ENCODE assay signal across 8 cellular contexts in the genomic region with DNA sequence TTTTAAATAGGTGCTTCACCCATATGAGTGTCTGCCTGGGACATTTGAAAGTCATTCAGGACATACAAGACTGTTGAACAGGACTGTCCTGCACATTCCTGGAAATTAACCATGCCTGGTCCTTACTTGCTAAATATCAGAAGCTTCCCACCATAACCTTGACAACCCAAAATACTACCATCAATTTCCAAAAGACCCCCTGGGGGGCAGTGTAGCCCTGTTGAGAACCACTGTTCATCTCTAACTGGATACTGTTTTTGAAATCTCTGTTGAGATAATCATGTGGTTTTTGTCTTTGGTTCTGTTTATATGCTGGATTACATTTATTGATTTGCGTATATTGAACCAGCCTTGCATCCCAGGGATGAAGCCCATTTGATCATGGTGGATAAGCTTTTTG.
DNase-seq lines count a peak whose midpoint lies in the region; ATAC-seq and TF ChIP-seq lines count a peak whose summit lies in the region.
"Not testable (repeated sequence)": the region's sequence is repeated elsewhere in the genome, so short reads cannot be mapped to it uniquely, and the experiment has no call there.

No MANE protein-coding gene starts in this region.

- TF ChIP-seq POLR2A in right lobe of liver (IDR thresholded peaks at IDR 0.05) = not testable (repeated sequence)

- not testable (repeated sequence) for H3K36me3 ChIP-seq in brain microvascular endothelial cell (replicated peaks); right lobe of liver

- not testable (repeated sequence) for H3K9me3 ChIP-seq in right lobe of liver

- not testable (repeated sequence) for H3K27ac ChIP-seq in brain microvascular endothelial cell, right lobe of liver

- in situ Hi-C loops in brain microvascular endothelial cell (cut with HindIII; ENCODE audit: low pct_ligation_motif_present, low sequenced_read_pairs) = not testable (repeated sequence)

- not testable (repeated sequence) for H3K4me1 ChIP-seq in right lobe of liver

- TF ChIP-seq CTCF in AG10803 (conservative IDR thresholded peaks at IDR 0.05; ENCODE audit: low read length) = peak; percentile 22; the same call in 1 of the 2 replicates
- TF ChIP-seq CTCF in GM12874 (IDR thresholded peaks at IDR 0.05; ENCODE audit: insufficient read depth, low read depth, low read length) = peak; percentile 21; the same call in 1 of the 2 replicates
- TF ChIP-seq CTCF in brain microvascular endothelial cell (IDR thresholded peaks at IDR 0.05; ENCODE audit: low read depth, low read length, missing control alignments) = peak; percentile 12
- TF ChIP-seq CTCF in fibroblast of the aortic adventitia (IDR thresholded peaks at IDR 0.05; ENCODE audit: insufficient read depth, low read length) = not testable (repeated sequence)
- peak in 3 of 4 donors; percentile 10 to 49 (median 43) for TF ChIP-seq CTCF in right lobe of liver (IDR thresholded peaks at IDR 0.05)

- H3K4me3 ChIP-seq in AG10803 (ENCODE audit: low read length); brain microvascular endothelial cell (ENCODE audit: low read depth, low read length); fibroblast of the aortic adventitia (ENCODE audit: low read depth, low read length); right lobe of liver: not testable (repeated sequence)

- H3K27me3 ChIP-seq in brain microvascular endothelial cell (replicated peaks); right lobe of liver: not testable (repeated sequence)

- 86% methylated on average over 1 of the region's 1 CpG for WGBS in right lobe of liver (ENCODE audit: insufficient coverage, low coverage, low lambda C conversion rate, missing lambda C conversion rate)

- peak; percentile 66; the same call in 2 of the 3 replicates for ATAC-seq in SK-N-SH treated with all-trans-retinoic acid at 6 μM for 48 hours
- peak in 2 of 4 donors; percentile 40 to 63 for ATAC-seq in right lobe of liver
- peak; percentile 62 for ATAC-seq in sciatic nerve

- not testable (repeated sequence) for DNase-seq in AG10803 (ENCODE audit: low read depth); brain microvascular endothelial cell; right lobe of liver; sciatic nerve (ENCODE audit: low spot score)
- DNase-seq in NCI-H2081 (lab: John Stamatoyannopoulos, UW) (peak; percentile 31 to 32), fibroblast of the aortic adventitia (ENCODE audit: low read depth) (peak; percentile 11)

- intact Hi-C loops in right lobe of liver (cut with DNase I); sciatic nerve (cut with DNase I): not testable (repeated sequence)
